ENCODE assay signal across 14 cellular contexts in genomic region chr6:73177221-73177944, GRCh38. TPM values are rescaled to one million over a fixed set of nuclear protein-coding genes. Genes with fewer than 3 reads are reported as not detected.
DNase-seq lines count a peak whose midpoint lies in the region; ATAC-seq, FAIRE-seq and TF ChIP-seq lines count a peak whose summit lies in the region.
"Had no signal": no experiment of that assay in that cellular context is flagged by ENCODE, and none has a peak within 500 bp of the region (broad histone marks: within the 10 kb centered on the region; RNA-seq: fewer than 3 reads in every experiment).

No MANE protein-coding gene starts in this region.

- DNase-seq in GM12878 (ENCODE audit: low read depth, low spot score) (peak; percentile 33), posterior vena cava (ENCODE audit: low spot score) (no peak), cerebellum (ENCODE audit: low spot score) (no peak), NCI-H446 treated with DMSO at 0.1 percent for 48 hours (lab: John Stamatoyannopoulos, UW) (no peak)
- DNase-seq: activated T-cell treated with anti-CD3 and anti-CD28 coated beads, Interleukin-2, amount 50 U/mL, for 4 hours; mesenchymal stem cell; NCI-H345; Right ventricle myocardium superior had no signal

- H3K79me2 ChIP-seq in GM12878 (ENCODE audit: control insufficient read depth, insufficient read depth, low read length) = no peaks in the 10 kb centered on the region

- SMC1A ChIA-PET in GM12878 (lab: Charles Lee; ENCODE audit: uncharacterized antibody, unreplicated experiment) = interaction anchor here (1.0 to 3.1 kb wide), 11 partner anchors 9 to 765 kb away, joined by 3 to 27 read pairs (median 3); no protein-coding TSS in a partner anchor

- CTCF ChIA-PET in GM12878 (lab: Yijun Ruan, JAX) = interaction anchor here (0.8 to 2.6 kb wide), 10 partner anchors 10 to 765 kb away, joined by 3 to 22 read pairs (median 4); no protein-coding TSS in a partner anchor

- no peak overlapping the region for H2AFZ ChIP-seq in GM12878 (ENCODE audit: control insufficient read depth, low read depth, low read length)

- H3K27me3 ChIP-seq in GM12878 (replicated peaks in 1 of 2; ENCODE audit: control insufficient read depth in 2 of 2, insufficient read depth in 2 of 2, low read length in 1 of 2) = no peaks in the 10 kb centered on the region

- no peak overlapping the region for H3K9ac ChIP-seq in GM12878 (ENCODE audit: control insufficient read depth, insufficient read depth, low read length)

- H3K36me3 ChIP-seq in GM12878 (ENCODE audit: control insufficient read depth in 2 of 2, insufficient read depth in 2 of 2, low read length in 1 of 2) = no peaks in the 10 kb centered on the region; a peak in 1 of 4 replicates

- no peak for TF ChIP-seq RAD21 in GM12878 (IDR thresholded peaks at IDR 0.05; ENCODE audit: insufficient read depth, low read depth, low read length)

- WGBS in GM12878 (ENCODE audit: insufficient coverage, insufficient replicate concordance, low lambda C conversion rate, missing lambda C conversion rate) = 31% methylated on average over 5 of the region's 5 CpGs

- FAIRE-seq in GM12878 (lab: Jason Lieb, UNC) = peak; percentile 64
- FAIRE-seq: endothelial cell of umbilical vein had no signal

- ATAC-seq in GM18861 (IDR thresholded peaks at IDR 0.05; ENCODE audit: unreplicated experiment) (peak; percentile 75), GM21529 (IDR thresholded peaks at IDR 0.05; ENCODE audit: unreplicated experiment) (peak; percentile 54), HG03095 (IDR thresholded peaks at IDR 0.05; ENCODE audit: unreplicated experiment) (peak; percentile 57), GM12878 (peak; percentile 75), HG02970 (IDR thresholded peaks at IDR 0.05; ENCODE audit: low FRiP score, unreplicated experiment) (no peak)
- ATAC-seq: activated T-cell treated with anti-CD3 and anti-CD28 coated beads, Interleukin-2, amount 50 U/mL, for 4 hours had no signal

- TF ChIP-seq CTCF in GM12878 (IDR thresholded peaks at IDR 0.05 in 2 of 3, conservative IDR thresholded peaks at IDR 0.05 in 1 of 3; ENCODE audit: control insufficient read depth in 2 of 3, extremely low read depth in 1 of 3, insufficient read depth in 1 of 3, low read depth in 3 of 3, low read length in 3 of 3) = no peak

- no peaks in the 10 kb centered on the region for H4K20me1 ChIP-seq in GM12878 (ENCODE audit: control insufficient read depth, insufficient read depth)

- H3K4me1 ChIP-seq in GM12878 (ENCODE audit: control insufficient read depth, insufficient read depth, low read length) = peaks cover 25% of the 10 kb centered on the region

- peak overlapping the region; percentile 30 for H3K4me2 ChIP-seq in GM12878 (ENCODE audit: control insufficient read depth, insufficient read depth)

- in situ Hi-C loops in GM12878 (cut with MboI) = loop anchor here (5.0 kb wide), 1 partner anchor 765 kb away; no protein-coding TSS in a partner anchor

- RAD21 ChIA-PET in GM12878 (lab: Charles Lee; ENCODE audit: unreplicated experiment) = interaction anchor here (0.8 to 3.1 kb wide), 7 partner anchors 11 to 765 kb away, joined by 3 to 19 read pairs (median 3); no protein-coding TSS in a partner anchor

- peak overlapping the region; percentile 21; the same call in 1 of the 2 replicates for H3K4me3 ChIP-seq in GM12878

- POLR2A ChIA-PET in GM12878 (lab: Charles Lee) = interaction anchor here (0.6 to 1.1 kb wide), 3 partner anchors 25 to 494 kb away, joined by 3 read pairs; no protein-coding TSS in a partner anchor

- no peak for TF ChIP-seq EP300 in GM12878 (IDR thresholded peaks at IDR 0.05; ENCODE audit: borderline replicate concordance in 1 of 2, control insufficient read depth in 1 of 2, low read depth in 2 of 2, low read length in 2 of 2)

- no peak for TF ChIP-seq POLR2A in GM12878 (IDR thresholded peaks at IDR 0.05; ENCODE audit: low read depth, low read length)

- no peaks in the 10 kb centered on the region for H3K9me3 ChIP-seq in GM12878 (replicated peaks; ENCODE audit: control insufficient read depth, insufficient read depth, low read length)

- intact Hi-C loops in GM12878 (cut with micrococcal nuclease; ENCODE audit: unreplicated experiment) = no loop called here
- intact Hi-C loops in posterior vena cava (cut with DNase I) = loop anchor here in 1 of 2 donors (5.0 kb wide), 1 partner anchor 440 kb away; no protein-coding TSS in a partner anchor

- BruUV-seq in GM12878 (replicated peaks; lab: Mats Ljungman, UMichigan) = no TSS peak

- H3K27ac ChIP-seq in GM12878 (ENCODE audit: control insufficient read depth, insufficient read depth) = no peak overlapping the region

TF ChIP-seq in GM12878, 131 proteins besides CTCF, POLR2A, EP300 and RAD21:
- TF ChIP-seq BHLHE40 (IDR thresholded peaks at IDR 0.05; ENCODE audit: borderline replicate concordance in 1 of 2, low read depth in 2 of 2, low read length in 1 of 2) (peak in 1 of 2 experiments; percentile 48; a peak in 2 of 4 replicates), CEBPB (IDR thresholded peaks at IDR 0.05; ENCODE audit: borderline replicate concordance in 1 of 2, low read depth in 2 of 2, low read length in 2 of 2) (no peak), CREB1 (IDR thresholded peaks at IDR 0.05; ENCODE audit: low read depth) (no peak), FOS (IDR thresholded peaks at IDR 0.05; ENCODE audit: borderline replicate concordance, extremely low read depth, insufficient read length) (no peak), GATAD2B (conservative IDR thresholded peaks at IDR 0.05; ENCODE audit: low read depth) (no peak), POU2F2 (IDR thresholded peaks at IDR 0.05; ENCODE audit: borderline replicate concordance, low read depth, low read length) (peak; percentile 97; the same call in 2 of the 3 replicates), NR2F1 (conservative IDR thresholded peaks at IDR 0.05) (peak; percentile 38; the same call in 1 of the 2 replicates), ZBTB40 (IDR thresholded peaks at IDR 0.05; ENCODE audit: borderline replicate concordance) (peak; percentile 84), SREBF2 (IDR thresholded peaks at IDR 0.05; ENCODE audit: low read length) (no peak), IKZF2 (IDR thresholded peaks at IDR 0.05) (0 out of 4 replicates have a peak, but pooled peaks of 1 of the 2 experiments have one; percentile 23)

RNA-seq across cellular contexts. Expression of gene KHDC1L, which starts 47.9 kb away (rescaled TPM):
- not detected in 2 replicates for total RNA-seq in GM12878 (2013; cell fraction: nucleolus; rRNA removed)
- total RNA-seq in GM12878 (2014; rRNA removed) (not detected in 2 replicates), GM12878 (2014; rRNA removed; fragmentation: Illumina TruSeq; extraction: Trizol) (not detected in 2 replicates), GM12878 (2021) (not detected in 2 replicates), posterior vena cava (not detected), cerebellum (not detected)
- polyA plus RNA-seq in GM12878 (2011; ENCODE audit: low read depth) = not detected
- polyA plus RNA-seq in GM12878 (2011; rRNA removed) (0.12 TPM in 1 of 2 replicates, not detected in the other), GM12878 (2014; fragmentation: Illumina TruSeq; extraction: Trizol) (0.21 TPM in 1 of 2 replicates, not detected in the other), GM12878 (2014; fragmentation: Nextera tagmentation; extraction: Ambion mirVana) (under 1 TPM; 0.13 to 0.37 TPM), GM12878 (2014; rRNA removed) (0.27 TPM in 1 of 2 replicates, not detected in the other), GM12878 (2016; fragmentation: Nextera tagmentation; extraction: Ambion mirVana) (under 1 TPM in 1 of 2 experiments, not detected in 1; 0.33 TPM)
- 0.13 and 0.19 TPM in 2 replicates for polyA plus RNA-seq in GM12878 (2011; cell fraction: cytosol; rRNA removed)
- polyA plus RNA-seq in GM12878 (2011; cell fraction: nucleus; rRNA removed) = 0.37 TPM in 1 of 2 replicates, not detected in the other
- polyA plus RNA-seq in GM12878 (2012) = 0.28 TPM in 1 of 2 replicates, not detected in the other
- not detected in 2 replicates for polyA minus RNA-seq in GM12878 (2011; rRNA and poly(A)+ RNA removed)
- not detected in 2 replicates for polyA minus RNA-seq in GM12878 (2011; cell fraction: cytosol; rRNA and poly(A)+ RNA removed)
- polyA minus RNA-seq in GM12878 (2011; cell fraction: nucleus; rRNA and poly(A)+ RNA removed) = not detected in 2 replicates
- total RNA-seq: activated T-cell treated with anti-CD3 and anti-CD28 coated beads, Interleukin-2, amount 50 U/mL, for 4 hours; endothelial cell of umbilical vein; LHCN-M2; Right ventricle myocardium superior had no signal
